14 cellular contexts compared by ENCODE assay signal in the genomic region with DNA sequence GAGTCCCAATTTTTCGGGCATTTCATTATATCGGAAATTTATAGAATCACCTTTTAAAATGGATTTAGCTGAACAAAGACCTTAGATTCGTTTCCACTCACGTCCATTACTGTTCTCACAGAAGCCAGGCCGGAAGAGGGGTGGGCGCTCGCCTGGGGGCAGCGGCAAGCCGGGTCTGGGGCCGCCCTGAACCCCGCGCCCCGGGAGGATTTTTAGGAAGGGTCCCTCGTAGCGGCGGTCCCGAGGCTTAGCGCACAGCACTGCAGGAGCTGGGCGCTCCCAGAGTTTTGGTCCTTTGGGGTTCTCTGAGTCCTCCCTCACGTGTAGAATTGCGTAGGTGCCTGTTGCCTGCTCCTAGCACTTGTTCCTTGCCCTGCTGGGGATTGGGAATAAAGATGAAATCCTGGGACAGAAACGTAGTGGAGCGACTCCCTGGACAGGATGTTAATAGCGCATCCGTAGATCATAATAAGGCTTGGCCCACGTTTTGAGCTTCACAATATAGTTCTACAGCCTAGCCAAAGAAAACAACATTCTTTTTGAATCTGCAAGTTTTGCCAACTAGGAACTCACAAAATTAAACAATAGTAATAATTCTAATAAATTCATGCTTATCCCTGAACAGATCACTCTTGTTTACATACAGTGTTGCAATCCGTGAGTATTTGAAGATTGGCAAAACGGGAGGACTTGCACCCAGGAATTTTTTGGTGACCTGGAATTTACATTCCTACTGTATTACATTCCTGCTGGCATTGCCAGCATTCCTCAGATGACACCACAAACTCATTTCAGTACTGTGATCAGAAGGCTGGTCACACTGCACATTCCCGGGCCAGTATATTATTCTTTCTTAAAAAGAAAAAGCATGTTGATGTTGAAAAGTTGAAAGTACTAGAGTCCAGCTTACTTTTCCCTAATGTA. TPM values are rescaled to one million over a fixed set of nuclear protein-coding genes. Genes with fewer than 3 reads are reported as not detected.
A peak's percentile ranks its signal among the peaks of the same experiment; 100 is the strongest.
DNase-seq lines count a peak whose midpoint lies in the region; ATAC-seq, FAIRE-seq and TF ChIP-seq lines count a peak whose summit lies in the region.
"Had no signal": no experiment of that assay in that cellular context is flagged by ENCODE, and none has a peak within 500 bp of the region (broad histone marks: within the 10 kb centered on the region; RNA-seq: fewer than 3 reads in every experiment).

No MANE protein-coding gene starts in this region.

- H3K9me1 ChIP-seq in keratinocyte (ENCODE audit: control insufficient read depth, extremely low read depth, insufficient read depth, low read length): no peaks in the 10 kb centered on the region

- H3K4me1 Mint-ChIP-seq in type B pancreatic cell (ENCODE audit: unreplicated experiment): no peaks in the 10 kb centered on the region

- H3K4me2 ChIP-seq in keratinocyte (ENCODE audit: control insufficient read depth, extremely low read depth, insufficient read depth, low read depth, low read length): no peak overlapping the region

- H3K36me3 ChIP-seq in keratinocyte (ENCODE audit: control insufficient read depth in 2 of 2, extremely low read depth in 1 of 2, insufficient read depth in 2 of 2, low read length in 2 of 2): no peaks in the 10 kb centered on the region
- H3K36me3 ChIP-seq: upper lobe of left lung had no signal

- DNase-seq in A172 (ENCODE audit: low spot score): peak; percentile 65
- peak; percentile 33 for DNase-seq in HK-2 (ENCODE audit: unreplicated experiment)
- peak; percentile 88 for DNase-seq in astrocyte of the hippocampus (ENCODE audit: low read depth, low spot score)
- no peak for DNase-seq in keratinocyte (ENCODE audit: low read depth, low spot score)
- no peak for DNase-seq in COLO829 (ENCODE audit: low spot score)
- no peak for DNase-seq in type B pancreatic cell (ENCODE audit: extremely low spot score, unreplicated experiment)
- no peak for DNase-seq in Kasumi-1 (lab: John Stamatoyannopoulos, UW)
- DNase-seq: MM.1S, NCI-H82, occipital lobe had no signal

- ATAC-seq in GM19324 (IDR thresholded peaks at IDR 0.05; ENCODE audit: low FRiP score, unreplicated experiment): no peak

- dilution Hi-C loops in keratinocyte (cut with MboI; ENCODE audit: extremely low pct_ligation_motif_present, low sequenced_read_pairs): no loop called here

- no peak overlapping the region for H3K27ac Mint-ChIP-seq in type B pancreatic cell

- no peak overlapping the region for H2AFZ ChIP-seq in keratinocyte (ENCODE audit: control insufficient read depth, low read length)

- no peaks in the 10 kb centered on the region for H3K27me3 ChIP-seq in keratinocyte (ENCODE audit: control insufficient read depth, extremely low read depth, insufficient read depth, low read length)
- H3K27me3 ChIP-seq: upper lobe of left lung had no signal

- no peak overlapping the region for H3K9ac ChIP-seq in keratinocyte (ENCODE audit: control insufficient read depth, extremely low read depth, insufficient read depth, low read length)

- H3K27me3 Mint-ChIP-seq in type B pancreatic cell: no peaks in the 10 kb centered on the region

- TF ChIP-seq CTCF in keratinocyte (optimal IDR thresholded peaks at IDR 0.05 in 1 of 3, IDR thresholded peaks at IDR 0.05 in 1 of 3, conservative IDR thresholded peaks at IDR 0.05 in 1 of 3; ENCODE audit: extremely low read depth in 1 of 3, insufficient read depth in 2 of 3, low read length in 3 of 3): no peak
- TF ChIP-seq CTCF in type B pancreatic cell (conservative IDR thresholded peaks at IDR 0.05): no peak

- H3K79me2 ChIP-seq in keratinocyte (ENCODE audit: control insufficient read depth, insufficient read depth, low read length): no peaks in the 10 kb centered on the region

- no peak overlapping the region for H3K27ac ChIP-seq in keratinocyte (ENCODE audit: control insufficient read depth, insufficient read depth, low read length)
- H3K27ac ChIP-seq: upper lobe of left lung had no signal

- H3K4me3 Mint-ChIP-seq in type B pancreatic cell: no peak overlapping the region

- peak; percentile 66 for FAIRE-seq in keratinocyte (lab: Jason Lieb, UNC)
- FAIRE-seq: colon had no signal

- H4K20me1 ChIP-seq in keratinocyte (ENCODE audit: control insufficient read depth, extremely low read depth, insufficient read depth, low read length): no peaks in the 10 kb centered on the region

- no peak overlapping the region for H3K4me3 ChIP-seq in keratinocyte (ENCODE audit: control insufficient read depth in 2 of 3, extremely low read depth in 1 of 3, insufficient read depth in 2 of 3, low read depth in 1 of 3, low read length in 3 of 3)
- H3K4me3 ChIP-seq: upper lobe of left lung had no signal

- H3K4me1 ChIP-seq in keratinocyte (ENCODE audit: control insufficient read depth, extremely low read depth, insufficient read depth, low read length): no peaks in the 10 kb centered on the region

- H3K9me3 Mint-ChIP-seq in type B pancreatic cell: no peaks in the 10 kb centered on the region

- H3K36me3 Mint-ChIP-seq in type B pancreatic cell: no peaks in the 10 kb centered on the region

- no peaks in the 10 kb centered on the region for H3K9me3 ChIP-seq in keratinocyte (ENCODE audit: control insufficient read depth, low read depth, low read length)
- H3K9me3 ChIP-seq: upper lobe of left lung had no signal

RNA-seq across cellular contexts. Expression of a gene that starts 0.9 kb away (rescaled TPM):
- total RNA-seq in A172 (2014; rRNA removed; shearing (Covaris generic)): not detected in 2 replicates
- polyA plus RNA-seq in keratinocyte: not detected in 3 replicates
- not detected for polyA plus RNA-seq in keratinocyte (2011; ENCODE audit: low read depth)
- polyA plus RNA-seq in keratinocyte (2011; cell fraction: cytosol; rRNA removed): not detected in 2 replicates
- polyA plus RNA-seq in keratinocyte (2011; cell fraction: nucleus; rRNA removed): not detected in 2 replicates
- polyA plus RNA-seq in keratinocyte (2012; ENCODE audit: low replicate concordance): not detected in 2 replicates
- not detected in 3 replicates for polyA minus RNA-seq in keratinocyte
- polyA minus RNA-seq in keratinocyte (2011; cell fraction: cytosol; rRNA and poly(A)+ RNA removed): not detected
- not detected in 2 replicates for polyA minus RNA-seq in keratinocyte (2011; cell fraction: nucleus; rRNA and poly(A)+ RNA removed)
- total RNA-seq in type B pancreatic cell (ENCODE audit: low replicate concordance): not detected in 2 replicates
- total RNA-seq: occipital lobe; T-helper 1 cell treated with Interleukin-12 subunit alpha and Interleukin-12 subunit beta and Interleukin-4 antibody, amounts not matched to agents 30 ng/mL and 1 ng/mL, for 36 hours had no signal

RNA-seq across cellular contexts. Expression of a gene that starts 24.8 kb away (rescaled TPM):
- total RNA-seq in A172 (2014; rRNA removed; shearing (Covaris generic)): 0.60 and 5.7 TPM in 2 replicates
- 42.2 to 49.4 TPM (median 42.6 TPM) in 3 replicates for polyA plus RNA-seq in keratinocyte
- polyA plus RNA-seq in keratinocyte (2011; ENCODE audit: low read depth): 21.2 TPM
- polyA plus RNA-seq in keratinocyte (2011; cell fraction: cytosol; rRNA removed): 31.7 and 38.7 TPM in 2 replicates
- polyA plus RNA-seq in keratinocyte (2011; cell fraction: nucleus; rRNA removed): 13.9 and 20.7 TPM in 2 replicates
- polyA plus RNA-seq in keratinocyte (2012; ENCODE audit: low replicate concordance): 33.7 and 62.8 TPM in 2 replicates
- polyA minus RNA-seq in keratinocyte: 8.3 to 12.6 TPM (median 11.9 TPM) in 3 replicates
- polyA minus RNA-seq in keratinocyte (2011; cell fraction: cytosol; rRNA and poly(A)+ RNA removed): 24.6 TPM
- polyA minus RNA-seq in keratinocyte (2011; cell fraction: nucleus; rRNA and poly(A)+ RNA removed): 1.1 and 3.3 TPM in 2 replicates
- total RNA-seq in type B pancreatic cell (ENCODE audit: low replicate concordance): 74.9 and 101 TPM in 2 replicates

Comparison
In these comparisons a context has a peak if more than half of its experiments do, and no peak if none do; other contexts are left out.
1. DNase-seq: peak in A172 (single experiment), HK-2 (single experiment) and astrocyte of the hippocampus (single experiment); none in keratinocyte (single experiment), COLO829 (single experiment), type B pancreatic cell (single experiment) and Kasumi-1 (0 of 2).
2. RNA of a gene that starts 24.8 kb away (total RNA-seq): 74.9 to 101 TPM in type B pancreatic cell; 0.60 to 5.7 TPM in A172; every median in the first group is over 10 times any median in the second.